7 cellular contexts compared by ENCODE assay signal in the genomic region with DNA sequence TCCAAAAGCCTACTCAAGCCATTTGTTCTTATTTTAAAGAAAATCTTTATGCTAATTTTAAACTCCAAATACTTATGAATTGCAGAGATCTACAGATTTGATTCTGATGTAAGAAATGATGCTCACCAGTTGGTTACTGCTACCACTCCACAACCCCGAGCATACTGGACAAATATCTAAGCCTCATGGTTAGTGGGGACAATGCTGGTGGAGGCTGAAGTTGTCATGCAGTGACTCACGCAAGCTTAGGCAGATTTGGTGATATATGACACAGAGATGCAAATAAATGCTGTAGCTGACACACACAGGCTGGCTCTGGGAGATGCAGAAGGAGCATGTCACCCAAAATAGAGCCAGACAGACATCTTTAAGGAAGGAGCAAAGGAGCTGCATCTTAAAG. TPM values are rescaled to one million over a fixed set of nuclear protein-coding genes. Genes with fewer than 3 reads are reported as not detected.
"Had no signal": no experiment of that assay in that cellular context is flagged by ENCODE, and none has a peak within 500 bp of the region (broad histone marks: within the 10 kb centered on the region; RNA-seq: fewer than 3 reads in every experiment).

No MANE protein-coding gene starts in this region.

RNA-seq across cellular contexts. Expression of a gene that starts 35.3 kb away (rescaled TPM):
- total RNA-seq: GM23248, GM23338, H1, H4, H7, H9, HFFc6 had no signal
- polyA plus RNA-seq: GM23248, H1 had no signal
